17 cellular contexts compared by ENCODE assay signal in genomic region chr6:14085176-14085787, GRCh38. TPM values are rescaled to one million over a fixed set of nuclear protein-coding genes. Genes with fewer than 3 reads are reported as not detected.
DNase-seq lines count a peak whose midpoint lies in the region; ATAC-seq and TF ChIP-seq lines count a peak whose summit lies in the region.
"Had no signal": no experiment of that assay in that cellular context is flagged by ENCODE, and none has a peak within 500 bp of the region (broad histone marks: within the 10 kb centered on the region; RNA-seq: fewer than 3 reads in every experiment).

No MANE protein-coding gene starts in this region.

- H3K9ac ChIP-seq in neuronal stem cell (ENCODE audit: low read depth, low read length, poor library complexity), result no peak overlapping the region

- H3K27ac Mint-ChIP-seq in brain, result peak overlapping the region in 3 of 5 experiments; percentile 37 to 70 (median 47)

- H3K27ac ChIP-seq in DOHH2 (ENCODE audit: low read depth, low read length) (no peak overlapping the region), neuronal stem cell (replicated peaks; ENCODE audit: low read length) (peak overlapping the region; percentile 19), left ventricle myocardium inferior (replicated peaks) (no peak overlapping the region), psoas muscle (no peak overlapping the region)

- intact Hi-C loops in left ventricle myocardium inferior (cut with micrococcal nuclease) (no loop called here), psoas muscle (cut with DNase I) (no loop called here)

- no peaks in the 10 kb centered on the region for H4K20me1 ChIP-seq in DOHH2 (ENCODE audit: control insufficient read depth, insufficient read depth, low read depth, low read length)

- H3K18ac ChIP-seq in neuronal stem cell (ENCODE audit: low read length), result no peak overlapping the region

- H3K14ac ChIP-seq in neuronal stem cell (ENCODE audit: low read length), result no peak overlapping the region

- H3K27me3 Mint-ChIP-seq in brain, result no peaks in the 10 kb centered on the region
- H3K27me3 Mint-ChIP-seq: CD4-positive, CD25-positive, alpha-beta regulatory T cell had no signal

- H4K91ac ChIP-seq in neuronal stem cell (ENCODE audit: low read depth, low read length, poor library complexity), result no peak overlapping the region

- H3K4me1 Mint-ChIP-seq in brain, result peaks cover 36% of the 10 kb centered on the region

- H3K79me1 ChIP-seq in neuronal stem cell (ENCODE audit: low read depth, low read length), result no peaks in the 10 kb centered on the region

- TF ChIP-seq CTCF in DOHH2 (IDR thresholded peaks at IDR 0.05; ENCODE audit: low read depth, low read length, poor library complexity, severe bottlenecking) (no peak), brain (conservative IDR thresholded peaks at IDR 0.05) (no peak), left ventricle myocardium inferior (IDR thresholded peaks at IDR 0.05; ENCODE audit: borderline replicate concordance) (no peak), psoas muscle (IDR thresholded peaks at IDR 0.05) (no peak)

- no peak overlapping the region for H2AK5ac ChIP-seq in neuronal stem cell (ENCODE audit: low read depth, low read length)

- no peak overlapping the region for H3K23ac ChIP-seq in neuronal stem cell (ENCODE audit: low read depth, low read length, poor library complexity)

- no peaks in the 10 kb centered on the region for H3K9me2 ChIP-seq in DOHH2 (replicated peaks; ENCODE audit: control insufficient read depth, low read length)

- H3K4me3 Mint-ChIP-seq in brain, result no peak overlapping the region
- H3K4me3 Mint-ChIP-seq: CD4-positive, CD25-positive, alpha-beta regulatory T cell had no signal

- H2BK5ac ChIP-seq in neuronal stem cell (ENCODE audit: low read length), result no peak overlapping the region

- WGBS in neuronal stem cell (ENCODE audit: extremely low coverage in 2 of 2, insufficient read length in 2 of 2, insufficient replicate concordance in 1 of 2), 2 donors, result no CpG with 5 or more reads among the region's 5 CpGs
- WGBS in psoas muscle, 3 donors, result 92 to 96% (median 94%) methylated on average over 5 of the region's 5 CpGs

- H4K8ac ChIP-seq in neuronal stem cell (ENCODE audit: low read depth, low read length), result no peak overlapping the region

- H3K79me2 ChIP-seq in DOHH2 (ENCODE audit: control insufficient read depth, low read length), result no peaks in the 10 kb centered on the region

- DNase-seq in MV-4-11 (lab: John Stamatoyannopoulos, UW) (peak; percentile 81), neuronal stem cell (ENCODE audit: low spot score) (no peak), left ventricle myocardium inferior (no peak), psoas muscle (no peak)
- no peak for DNase-seq in activated T-cell treated with anti-CD3 and anti-CD28 coated beads, Interleukin-2, amount 50 U/mL, for 1 hour
- DNase-seq: AML-193; Caco-2; CD4-positive, CD25-positive, alpha-beta regulatory T cell; DMS153; KBM-7; NCI-H1048; NCI-H1436 treated with DMSO at 0.1 percent for 48 hours; NCI-H774 had no signal

- H3K4me2 ChIP-seq in DOHH2 (ENCODE audit: low read length) (peak overlapping the region; percentile 9; the same call in 1 of the 2 replicates), neuronal stem cell (ENCODE audit: insufficient read depth, low read length, poor library complexity, severe bottlenecking) (peak overlapping the region; percentile 22)

- H3K27me3 ChIP-seq in DOHH2 (ENCODE audit: control insufficient read depth, low read length) (no peaks in the 10 kb centered on the region), neuronal stem cell (ENCODE audit: control insufficient read depth in 3 of 3, insufficient read depth in 3 of 3, low read depth in 1 of 3, low read length in 3 of 3) (no peaks in the 10 kb centered on the region), left ventricle myocardium inferior (ENCODE audit: low read depth) (peaks cover 23% of the 10 kb centered on the region), psoas muscle (ENCODE audit: insufficient read depth in 3 of 3, low read length in 2 of 3) (peaks cover 0 to 11% (median 0%) of the 10 kb centered on the region in 3 donors)

- no peak for ATAC-seq in psoas muscle
- ATAC-seq: Panc1, Right ventricle myocardium inferior had no signal

- no peak overlapping the region for H2AFZ ChIP-seq in neuronal stem cell (ENCODE audit: low read length)

- H3K9me3 ChIP-seq in DOHH2 (ENCODE audit: control insufficient read depth, insufficient read depth, low read length) (no peaks in the 10 kb centered on the region), neuronal stem cell (replicated peaks in 1 of 2; ENCODE audit: control insufficient read depth in 2 of 2, insufficient read depth in 1 of 2, low read depth in 1 of 2, low read length in 2 of 2) (peaks cover 0 to 5% of the 10 kb centered on the region in 2 donors), left ventricle myocardium inferior (replicated peaks) (no peaks in the 10 kb centered on the region), psoas muscle (no peaks in the 10 kb centered on the region)
- H3K9me3 ChIP-seq: Caco-2 had no signal

- H2BK15ac ChIP-seq in neuronal stem cell (ENCODE audit: low read length), result no peak overlapping the region

- peaks cover 0 to 5% (median 2%) of the 10 kb centered on the region in 5 experiments for H3K9me3 Mint-ChIP-seq in brain

- H3K36me3 ChIP-seq in DOHH2 (ENCODE audit: control insufficient read depth, low read length), result no peaks in the 10 kb centered on the region
- no peaks in the 10 kb centered on the region for H3K36me3 ChIP-seq in neuronal stem cell (replicated peaks in 1 of 2; ENCODE audit: control insufficient read depth in 2 of 2, insufficient read depth in 2 of 2, low read length in 2 of 2)
- H3K36me3 ChIP-seq in left ventricle myocardium inferior, result no peaks in the 10 kb centered on the region
- no peaks in the 10 kb centered on the region for H3K36me3 ChIP-seq in psoas muscle (ENCODE audit: insufficient read depth in 1 of 2, low read depth in 1 of 2)

- H3F3A ChIP-seq in DOHH2 (ENCODE audit: control insufficient read depth, insufficient read depth), result no peaks in the 10 kb centered on the region

- no peak overlapping the region for H2BK120ac ChIP-seq in neuronal stem cell (ENCODE audit: low read depth, low read length)

- H3K4me1 ChIP-seq in DOHH2 (ENCODE audit: control insufficient read depth, low read length), result peaks cover 37% of the 10 kb centered on the region
- peaks cover 10 to 19% of the 10 kb centered on the region in 2 donors for H3K4me1 ChIP-seq in neuronal stem cell (ENCODE audit: control insufficient read depth in 2 of 2, insufficient read depth in 1 of 2, low read depth in 1 of 2, low read length in 2 of 2)
- H3K4me1 ChIP-seq in left ventricle myocardium inferior, result no peaks in the 10 kb centered on the region
- no peaks in the 10 kb centered on the region for H3K4me1 ChIP-seq in psoas muscle

- H3K4me3 ChIP-seq in DOHH2 (ENCODE audit: low read length) (no peak overlapping the region), neuronal stem cell (ENCODE audit: low read length in 2 of 2) (no peak overlapping the region), left ventricle myocardium inferior (no peak overlapping the region), psoas muscle (no peak overlapping the region)

- H2BK12ac ChIP-seq in neuronal stem cell (ENCODE audit: low read length), result no peak overlapping the region

- H3K36me3 Mint-ChIP-seq in brain, result no peaks in the 10 kb centered on the region
- H3K36me3 Mint-ChIP-seq: CD4-positive, CD25-positive, alpha-beta regulatory T cell had no signal

- no peak overlapping the region for H3K4ac ChIP-seq in neuronal stem cell (ENCODE audit: low read length)

RNA-seq across cellular contexts. Expression of gene CD83, which starts 32.3 kb away (rescaled TPM):
- polyA plus RNA-seq in brain (ENCODE audit: insufficient read depth, low read depth, low replicate concordance), result 7.3 TPM
- 2.3 TPM for polyA plus RNA-seq in neuronal stem cell (2013, experiment 1 of 2)
- polyA plus RNA-seq in neuronal stem cell (2013, experiment 2 of 2), result 2.5 TPM
- total RNA-seq in left ventricle myocardium inferior, result 1.8 TPM
- 1 to 10 TPM in 3 of 4 donors, under 1 TPM in 1; 0.46 to 2.1 (median 1.4) TPM for total RNA-seq in psoas muscle
- under 1 TPM; 0.10 to 0.71 (median 0.27) TPM for polyA plus RNA-seq in psoas muscle
